9 cellular contexts compared by ENCODE assay signal in genomic region chr4:182937268-182938208, GRCh38. TPM values are rescaled to one million over a fixed set of nuclear protein-coding genes. Genes with fewer than 3 reads are reported as not detected.
DNase-seq lines count a peak whose midpoint lies in the region; ATAC-seq, FAIRE-seq and TF ChIP-seq lines count a peak whose summit lies in the region.
"Had no signal": no experiment of that assay in that cellular context is flagged by ENCODE, and none has a peak within 500 bp of the region (broad histone marks: within the 10 kb centered on the region; RNA-seq: fewer than 3 reads in every experiment).

No MANE protein-coding gene starts in this region.

- no peak for DNase-seq in GM12878 (ENCODE audit: low read depth, low spot score)
- DNase-seq in NK-92 (lab: John Stamatoyannopoulos, UW; ENCODE audit: unreplicated experiment) = no peak
- no peak for DNase-seq in psoas muscle
- no peak for DNase-seq in stimulated activated CD4-positive, alpha-beta T cell treated with anti-CD3 and anti-CD28 coated beads, Interleukin-1b, Interleukin-23, amount 100 ng/mL, for 48 hours

- TF ChIP-seq CTCF in GM12878 (IDR thresholded peaks at IDR 0.05 in 2 of 3, conservative IDR thresholded peaks at IDR 0.05 in 1 of 3; ENCODE audit: control insufficient read depth in 2 of 3, extremely low read depth in 1 of 3, insufficient read depth in 1 of 3, low read depth in 3 of 3, low read length in 3 of 3) (no peak), psoas muscle (IDR thresholded peaks at IDR 0.05) (no peak)

- intact Hi-C loops in GM12878 (cut with micrococcal nuclease; ENCODE audit: unreplicated experiment) (loop anchor here (1.0 to 10.0 kb wide), 4 partner anchors 136 to 467 kb away; no protein-coding TSS in a partner anchor), psoas muscle (cut with DNase I) (loop anchor here (5.0 to 10.0 kb wide), 3 partner anchors 135 to 325 kb away; no protein-coding TSS in a partner anchor)

- ATAC-seq in GM18858 (IDR thresholded peaks at IDR 0.05; ENCODE audit: unreplicated experiment) (peak; percentile 10), GM21576 (IDR thresholded peaks at IDR 0.05; ENCODE audit: unreplicated experiment) (peak; percentile 26), HG03103 (IDR thresholded peaks at IDR 0.05; ENCODE audit: low read depth, unreplicated experiment) (peak; percentile 17), GM12878 (peak; percentile 58), GM18517 (IDR thresholded peaks at IDR 0.05; ENCODE audit: unreplicated experiment) (no peak), psoas muscle (no peak)

- H3K79me2 ChIP-seq in GM12878 (ENCODE audit: control insufficient read depth, insufficient read depth, low read length) = no peaks in the 10 kb centered on the region

- no peak for TF ChIP-seq POLR2A in GM12878 (IDR thresholded peaks at IDR 0.05; ENCODE audit: low read depth, low read length)

- H2AFZ ChIP-seq in GM12878 (ENCODE audit: control insufficient read depth, low read depth, low read length) = no peak overlapping the region

- H4K20me1 ChIP-seq in GM12878 (ENCODE audit: control insufficient read depth, insufficient read depth) = no peaks in the 10 kb centered on the region

- no peak for FAIRE-seq in GM12878 (lab: Jason Lieb, UNC)
- FAIRE-seq: islet of Langerhans had no signal

- CTCF ChIA-PET in GM12878 (lab: Yijun Ruan, JAX) = interaction anchor here (0.7 to 5.5 kb wide), 24 partner anchors 9 to 1172 kb away, joined by 3 to 159 read pairs (median 5); no protein-coding TSS in a partner anchor

- RAD21 ChIA-PET in GM12878 (lab: Charles Lee; ENCODE audit: unreplicated experiment) = interaction anchor here (0.7 to 3.6 kb wide), 14 partner anchors 12 to 473 kb away, joined by 3 to 35 read pairs (median 4); no protein-coding TSS in a partner anchor

- H3K4me1 ChIP-seq in GM12878 (ENCODE audit: control insufficient read depth, insufficient read depth, low read length) (0 out of 2 replicates have a peak, but pooled peaks cover 3% of the 10 kb centered on the region), psoas muscle (no peaks in the 10 kb centered on the region)

- H3K9me3 ChIP-seq in GM12878 (replicated peaks; ENCODE audit: control insufficient read depth, insufficient read depth, low read length) (no peaks in the 10 kb centered on the region), psoas muscle (no peaks in the 10 kb centered on the region)

- in situ Hi-C loops in GM12878 (cut with MboI) = loop anchor here (5.0 kb wide), 2 partner anchors 135 to 315 kb away; no protein-coding TSS in a partner anchor

- no peak overlapping the region for H3K27ac ChIP-seq in GM12878 (ENCODE audit: control insufficient read depth, insufficient read depth)
- H3K27ac ChIP-seq in psoas muscle = no peak overlapping the region

- H3K4me3 ChIP-seq in GM12878 (no peak overlapping the region), psoas muscle (no peak overlapping the region)

- no peaks in the 10 kb centered on the region for H3K36me3 ChIP-seq in GM12878 (ENCODE audit: control insufficient read depth in 2 of 2, insufficient read depth in 2 of 2, low read length in 1 of 2)
- H3K36me3 ChIP-seq in psoas muscle (ENCODE audit: insufficient read depth in 1 of 2, low read depth in 1 of 2) = no peaks in the 10 kb centered on the region

- no peaks in the 10 kb centered on the region for H3K27me3 ChIP-seq in GM12878 (replicated peaks in 1 of 2; ENCODE audit: control insufficient read depth in 2 of 2, insufficient read depth in 2 of 2, low read length in 1 of 2)
- H3K27me3 ChIP-seq in psoas muscle (ENCODE audit: insufficient read depth in 3 of 3, low read length in 2 of 3) = peaks cover 0 to 4% (median 0%) of the 10 kb centered on the region in 3 donors

- SMC1A ChIA-PET in GM12878 (lab: Charles Lee; ENCODE audit: uncharacterized antibody, unreplicated experiment) = interaction anchor here (0.8 to 5.5 kb wide), 21 partner anchors 8 to 1163 kb away, joined by 3 to 66 read pairs (median 5); no protein-coding TSS in a partner anchor

- BruUV-seq in GM12878 (replicated peaks; lab: Mats Ljungman, UMichigan) = no TSS peak

- H3K9ac ChIP-seq in GM12878 (ENCODE audit: control insufficient read depth, insufficient read depth, low read length) = no peak overlapping the region

- TF ChIP-seq EP300 in GM12878 (IDR thresholded peaks at IDR 0.05; ENCODE audit: borderline replicate concordance in 1 of 2, control insufficient read depth in 1 of 2, low read depth in 2 of 2, low read length in 2 of 2) = no peak

- 25% methylated on average over 5 of the region's 5 CpGs for WGBS in GM12878 (ENCODE audit: insufficient coverage, insufficient replicate concordance, low lambda C conversion rate, missing lambda C conversion rate)
- WGBS in psoas muscle, 3 donors = 69 to 76% (median 74%) methylated on average over 5 of the region's 5 CpGs

- no peak for TF ChIP-seq RAD21 in GM12878 (IDR thresholded peaks at IDR 0.05; ENCODE audit: insufficient read depth, low read depth, low read length)

- no peak overlapping the region for H3K4me2 ChIP-seq in GM12878 (ENCODE audit: control insufficient read depth, insufficient read depth)

- POLR2A ChIA-PET in GM12878 (lab: Charles Lee) = interaction anchor here (0.7 kb wide), 1 partner anchor 41 kb away, joined by 3 read pairs; no protein-coding TSS in a partner anchor

TF ChIP-seq in GM12878, 131 proteins besides CTCF, POLR2A, EP300 and RAD21:
- no peak for TF ChIP-seq BHLHE40 (IDR thresholded peaks at IDR 0.05; ENCODE audit: borderline replicate concordance in 1 of 2, low read depth in 2 of 2, low read length in 1 of 2)
- TF ChIP-seq HCFC1 (IDR thresholded peaks at IDR 0.05; ENCODE audit: low read length) = no peak

RNA-seq across cellular contexts. Expression of gene DCTD, which starts 20.4 kb away (rescaled TPM):
- total RNA-seq in GM12878 (2013; cell fraction: nucleolus; rRNA removed) = 82.1 and 82.8 TPM in 2 replicates
- total RNA-seq in GM12878 (2014; rRNA removed) (73.5 and 74.6 TPM in 2 replicates), GM12878 (2014; rRNA removed; fragmentation: Illumina TruSeq; extraction: Trizol) (83.1 and 84.6 TPM in 2 replicates), GM12878 (2021) (112 and 116 TPM in 2 replicates), psoas muscle (10 to 100 TPM; 35.3 to 54.0 (median 47.0) TPM)
- 68.3 TPM for polyA plus RNA-seq in GM12878 (2011; ENCODE audit: low read depth)
- polyA plus RNA-seq in GM12878 (2011; rRNA removed) (137 and 143 TPM in 2 replicates), GM12878 (2014; fragmentation: Illumina TruSeq; extraction: Trizol) (118 and 128 TPM in 2 replicates), GM12878 (2014; fragmentation: Nextera tagmentation; extraction: Ambion mirVana) (10 to 100 TPM; 37.8 to 58.4 TPM), GM12878 (2014; rRNA removed) (96.4 and 104 TPM in 2 replicates), GM12878 (2016; fragmentation: Nextera tagmentation; extraction: Ambion mirVana) (10 to 100 TPM; 79.9 to 99.6 TPM), psoas muscle (10 to 100 TPM; 30.5 to 63.4 (median 56.9) TPM)
- polyA plus RNA-seq in GM12878 (2011; cell fraction: cytosol; rRNA removed) = 121 and 127 TPM in 2 replicates
- 157 and 179 TPM in 2 replicates for polyA plus RNA-seq in GM12878 (2011; cell fraction: nucleus; rRNA removed)
- polyA plus RNA-seq in GM12878 (2012) = 78.2 and 83.3 TPM in 2 replicates
- 111 and 176 TPM in 2 replicates for polyA minus RNA-seq in GM12878 (2011; rRNA and poly(A)+ RNA removed)
- polyA minus RNA-seq in GM12878 (2011; cell fraction: cytosol; rRNA and poly(A)+ RNA removed) = 37.4 and 40.8 TPM in 2 replicates
- polyA minus RNA-seq in GM12878 (2011; cell fraction: nucleus; rRNA and poly(A)+ RNA removed) = 65.0 and 110 TPM in 2 replicates

Comparison
In these comparisons a context has a peak if more than half of its experiments do, and no peak if none do; other contexts are left out.
1. ATAC-seq: peak in GM18858 (single experiment), GM21576 (single experiment), HG03103 (single experiment) and GM12878 (single experiment); none in GM18517 (single experiment) and psoas muscle (0 of 4).